17 cellular contexts compared by ENCODE assay signal in the genomic region with DNA sequence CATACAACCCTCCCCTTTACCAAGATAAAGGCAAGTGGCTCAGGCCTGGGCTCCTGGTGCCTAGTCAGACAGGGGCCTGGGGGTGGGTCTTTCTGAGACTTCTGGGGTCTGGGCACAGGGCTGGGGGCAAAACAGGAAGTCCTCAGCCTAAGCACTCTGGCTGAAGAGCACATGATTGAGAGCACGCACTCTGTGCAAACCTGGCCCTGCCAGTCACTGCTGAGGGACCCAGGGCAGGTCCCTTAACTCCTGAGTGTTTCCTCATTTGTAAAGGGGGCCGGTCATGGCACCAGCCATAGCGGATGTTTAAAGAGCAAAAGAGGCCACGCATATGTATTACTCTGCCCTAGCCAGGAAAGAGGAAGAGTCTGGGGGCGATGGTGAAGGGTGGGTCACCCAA. TPM values are rescaled to one million over a fixed set of nuclear protein-coding genes. Genes with fewer than 3 reads are reported as not detected.
A peak's percentile ranks its signal among the peaks of the same experiment; 100 is the strongest.
DNase-seq lines count a peak whose midpoint lies in the region; TF ChIP-seq lines count a peak whose summit lies in the region.
"Had no signal": no experiment of that assay in that cellular context is flagged by ENCODE, and none has a peak within 500 bp of the region (broad histone marks: within the 10 kb centered on the region; RNA-seq: fewer than 3 reads in every experiment).

No MANE protein-coding gene starts in this region.

- H3K36me3 ChIP-seq in OCI-LY1 (ENCODE audit: insufficient read depth, low read length) (peaks cover 89% of the 10 kb centered on the region), esophagus muscularis mucosa (peaks cover 49 to 76% (median 70%) of the 10 kb centered on the region in 4 donors), osteoblast (ENCODE audit: insufficient read depth, low read length) (peaks cover 73% of the 10 kb centered on the region)

- H2AFZ ChIP-seq in OCI-LY1 (ENCODE audit: low read length) (no peak overlapping the region), osteoblast (ENCODE audit: low read length) (no peak overlapping the region)

- H3K27me3 ChIP-seq in OCI-LY1 (ENCODE audit: insufficient read depth, low read length), result no peaks in the 10 kb centered on the region
- H3K27me3 ChIP-seq in esophagus muscularis mucosa, result no peaks in the 10 kb centered on the region
- no peaks in the 10 kb centered on the region for H3K27me3 ChIP-seq in osteoblast (ENCODE audit: insufficient read depth, low read length)
- H3K27me3 ChIP-seq: heart right ventricle, SJSA1 had no signal

- no peaks in the 10 kb centered on the region for H4K20me1 ChIP-seq in OCI-LY1 (ENCODE audit: insufficient read depth, low read length)
- H4K20me1 ChIP-seq in osteoblast (ENCODE audit: insufficient read depth, low read length), result peaks cover 37% of the 10 kb centered on the region

- H3K9ac ChIP-seq in OCI-LY1 (ENCODE audit: low read length), result no peak overlapping the region

- in situ Hi-C loops in GM13977 (cut with MboI; ENCODE audit: low pct_unique_long_range_greater_than_20kb, low sequenced_read_pairs, unreplicated experiment), result no loop called here

- H3K79me2 ChIP-seq in OCI-LY1 (ENCODE audit: insufficient read depth, low read length) (peaks cover 25% of the 10 kb centered on the region), osteoblast (ENCODE audit: insufficient read depth, low read length) (peaks cover 83% of the 10 kb centered on the region)

- H3K4me1 ChIP-seq in OCI-LY1 (ENCODE audit: insufficient read depth, low read length, severe bottlenecking) (no peaks in the 10 kb centered on the region), esophagus muscularis mucosa (peaks cover 71 to 99% (median 85%) of the 10 kb centered on the region in 4 donors), osteoblast (ENCODE audit: insufficient read depth, low read length) (peaks cover 49% of the 10 kb centered on the region)

- WGBS in esophagus muscularis mucosa, result 80% methylated on average over 5 of the region's 5 CpGs

- TF ChIP-seq EP300 in esophagus muscularis mucosa (IDR thresholded peaks at IDR 0.05), result no peak

- H3K9me3 ChIP-seq in OCI-LY1 (ENCODE audit: low read length), result no peaks in the 10 kb centered on the region
- H3K9me3 ChIP-seq in esophagus muscularis mucosa, result no peaks in the 10 kb centered on the region
- no peaks in the 10 kb centered on the region for H3K9me3 ChIP-seq in osteoblast (ENCODE audit: low read depth, low read length)
- H3K9me3 ChIP-seq: heart right ventricle, SJSA1 had no signal

- H3K27ac ChIP-seq in OCI-LY1 (ENCODE audit: low read depth, low read length, poor library complexity, severe bottlenecking) (peak overlapping the region; percentile 35), esophagus muscularis mucosa (replicated peaks in 1 of 4) (peak overlapping the region; percentile 50 to 81 (median 61)), osteoblast (ENCODE audit: low read depth, low read length) (peak overlapping the region; percentile 87)
- H3K27ac ChIP-seq: SJSA1 had no signal

- intact Hi-C loops in esophagus muscularis mucosa (cut with DNase I), result no loop called here

- TF ChIP-seq CTCF in OCI-LY1 (IDR thresholded peaks at IDR 0.05; ENCODE audit: low read length) (no peak), esophagus muscularis mucosa (IDR thresholded peaks at IDR 0.05) (no peak), osteoblast (IDR thresholded peaks at IDR 0.05; ENCODE audit: extremely low read depth, low read depth, low read length) (no peak), GM13977 (IDR thresholded peaks at IDR 0.05; ENCODE audit: extremely low read depth, insufficient read depth, missing control alignments) (no peak)

- DNase-seq in CD1c-positive myeloid dendritic cell (ENCODE audit: extremely low spot score) (peak; percentile 39), esophagus muscularis mucosa (ENCODE audit: extremely low spot score) (no peak), osteoblast (ENCODE audit: insufficient read length, low spot score, missing footprints) (no peak), GM13977 (ENCODE audit: low spot score) (no peak), pons (ENCODE audit: low spot score) (no peak)
- no peak for DNase-seq in effector CD8-positive, alpha-beta T cell (lab: John Stamatoyannopoulos, UW)
- no peak for DNase-seq in stimulated activated CD4-positive, alpha-beta T cell treated with anti-CD3 and anti-CD28 coated beads, Interleukin-4, amount 100 ng/mL, for 1 hour
- DNase-seq: activated CD4-positive, alpha-beta T cell treated with anti-CD3 and anti-CD28 coated beads, Interleukin-2, amount 50 U/mL, for 4 hours; aorta; cortex of kidney; DMS79; heart right ventricle; NCI-H1694 treated with DMSO at 0.1 percent for 48 hours; NCI-H446 treated with DMSO at 0.1 percent for 48 hours; stimulated activated CD4-positive, alpha-beta T cell treated with anti-CD3 and anti-CD28 coated beads, Interleukin-12 subunit alpha, Interleukin-12 subunit beta, amount 100 ng/mL, for 4 hours had no signal

- H3K4me2 ChIP-seq in OCI-LY1 (ENCODE audit: low read length), result no peak overlapping the region
- no peak overlapping the region for H3K4me2 ChIP-seq in osteoblast (ENCODE audit: insufficient read depth, low read length)

- H3F3A ChIP-seq in OCI-LY1 (ENCODE audit: insufficient read depth, low read length), result no peaks in the 10 kb centered on the region

- no peak for TF ChIP-seq POLR2A in esophagus muscularis mucosa (IDR thresholded peaks at IDR 0.05; ENCODE audit: low read depth)

- H3K4me3 ChIP-seq in OCI-LY1 (ENCODE audit: low read depth, low read length, poor library complexity, severe bottlenecking), result no peak overlapping the region
- H3K4me3 ChIP-seq in esophagus muscularis mucosa, result no peak overlapping the region
- H3K4me3 ChIP-seq in osteoblast (ENCODE audit: insufficient read depth, low read length), result no peak overlapping the region
- H3K4me3 ChIP-seq: heart right ventricle, SJSA1 had no signal

- no peaks in the 10 kb centered on the region for H3K9me2 ChIP-seq in OCI-LY1 (ENCODE audit: low read depth, low read length)

RNA-seq across cellular contexts. Expression of a gene that starts 16.0 kb away (rescaled TPM):
- total RNA-seq in esophagus muscularis mucosa (100 to 1,000 TPM; 295 to 524 (median 378) TPM), osteoblast (413 and 453 TPM in 2 replicates)

Comparison
In these comparisons a context has a peak if more than half of its experiments do, and no peak if none do; other contexts are left out.
1. H3K27ac ChIP-seq: peak in every context shown above with its lines; median percentile 87 in osteoblast; 61 in esophagus muscularis mucosa; 35 in OCI-LY1.